26 cellular contexts compared by ENCODE assay signal in genomic region chr13:30479154-30479553, GRCh38. TPM values are rescaled to one million over a fixed set of nuclear protein-coding genes. Genes with fewer than 3 reads are reported as not detected.
A peak's percentile ranks its signal among the peaks of the same experiment; 100 is the strongest.
DNase-seq lines count a peak whose midpoint lies in the region; ATAC-seq and TF ChIP-seq lines count a peak whose summit lies in the region.
"Had no signal": no experiment of that assay in that cellular context is flagged by ENCODE, and none has a peak within 500 bp of the region (broad histone marks: within the 10 kb centered on the region; RNA-seq: fewer than 3 reads in every experiment).

No MANE protein-coding gene starts in this region.

- no peak overlapping the region for H3K27ac Mint-ChIP-seq in Caco-2 (ENCODE audit: unreplicated experiment)
- peak overlapping the region in 2 of 3 experiments; percentile 21 to 84 for H3K27ac Mint-ChIP-seq in nephron
- H3K27ac Mint-ChIP-seq in T-helper 2 cell treated with Interferon-gamma antibody and Interleukin-4, amounts not matched to agents 5 μg/mL and 100 μg/mL, for 36 hours = no peak overlapping the region
- no peak overlapping the region for H3K27ac Mint-ChIP-seq in activated CD8-positive, alpha-beta memory T cell treated with anti-CD3 and anti-CD28 coated beads, Interleukin-2, amount 10 ng/mL, durations not matched to agents 7 days and 5 days
- H3K27ac Mint-ChIP-seq: CD4-positive, alpha-beta T cell had no signal

- no peaks in the 10 kb centered on the region for H3K36me3 ChIP-seq in Caco-2 (ENCODE audit: control insufficient read depth, insufficient read depth, low read length)
- H3K36me3 ChIP-seq: BLaER1, SJSA1 had no signal

- BruUV-seq in Caco-2 (replicated peaks; lab: Mats Ljungman, UMichigan) = no TSS peak

- H3K27me3 ChIP-seq in Caco-2 (replicated peaks; ENCODE audit: control insufficient read depth, insufficient read depth, low read length) = no peaks in the 10 kb centered on the region
- H3K27me3 ChIP-seq: BLaER1, SJSA1 had no signal

- POLR2A ChIA-PET in Caco-2 (lab: Charles Lee) = no interaction called here
- POLR2A ChIA-PET in HEK293T (lab: Yijun Ruan, JAX) = no interaction called here

- H3K27me3 Mint-ChIP-seq in Caco-2 (ENCODE audit: insufficient read depth, unreplicated experiment) (no peaks in the 10 kb centered on the region), nephron (ENCODE audit: low read depth) (no peaks in the 10 kb centered on the region)
- H3K27me3 Mint-ChIP-seq in T-helper 2 cell treated with Interferon-gamma antibody and Interleukin-4, amounts not matched to agents 5 μg/mL and 100 μg/mL, for 36 hours (ENCODE audit: low read depth) = peaks cover 27% of the 10 kb centered on the region
- H3K27me3 Mint-ChIP-seq in activated CD8-positive, alpha-beta memory T cell treated with anti-CD3 and anti-CD28 coated beads, Interleukin-2, amount 10 ng/mL, durations not matched to agents 7 days and 5 days = peaks cover 16% of the 10 kb centered on the region
- H3K27me3 Mint-ChIP-seq: CD4-positive, alpha-beta T cell had no signal

- peaks cover 6% of the 10 kb centered on the region for H3K9me3 ChIP-seq in Caco-2
- H3K9me3 ChIP-seq: BLaER1, SJSA1 had no signal

- ATAC-seq in activated CD8-positive, alpha-beta memory T cell treated with anti-CD3 and anti-CD28 coated beads, Interleukin-2, amount 10 ng/mL, durations not matched to agents 7 days and 5 days = no peak
- ATAC-seq: Right ventricle myocardium inferior had no signal

- DNase-seq in Caco-2 = no peak
- peak; percentile 87 for DNase-seq in NCI-H526 treated with DMSO at 0.1 percent for 48 hours (lab: John Stamatoyannopoulos, UW)
- peak; percentile 28 for DNase-seq in left kidney (ENCODE audit: low read depth, low spot score)
- DNase-seq in T-helper 2 cell treated with Interferon-gamma antibody and Interleukin-4, amounts not matched to agents 5 μg/mL and 100 μg/mL, for 36 hours (ENCODE audit: low spot score) = no peak
- DNase-seq in stimulated activated CD4-positive, alpha-beta T cell treated with anti-CD3 and anti-CD28 coated beads, Interleukin-15, amount 100 ng/mL, for 24 hours = no peak
- DNase-seq in HEK293T (ENCODE audit: extremely low spot score) = no peak
- no peak for DNase-seq in activated CD8-positive, alpha-beta memory T cell treated with anti-CD3 and anti-CD28 coated beads, Interleukin-2, amount 10 ng/mL, durations not matched to agents 7 days and 5 days
- DNase-seq: ACHN; CD4-positive, alpha-beta T cell; COR-L47; DMS 273 treated with DMSO at 0.1 percent for 48 hours; DMS79 treated with DMSO at 0.1 percent for 48 hours; GM23248; HCEC 1CT; Kasumi-1; NCI-H1694; NCI-H2081; NCI-H2171; NCI-H345; NCI-H524; OCI-M1 had no signal

- no peak overlapping the region for H3K4me3 ChIP-seq in Caco-2 (ENCODE audit: low read depth, low read length)
- H3K4me3 ChIP-seq: BLaER1, GM23248, SJSA1 had no signal

- H3K4me1 Mint-ChIP-seq in Caco-2 (ENCODE audit: low read depth, unreplicated experiment) (peaks cover 23% of the 10 kb centered on the region), nephron (peaks cover 7% of the 10 kb centered on the region)
- H3K4me1 Mint-ChIP-seq in T-helper 2 cell treated with Interferon-gamma antibody and Interleukin-4, amounts not matched to agents 5 μg/mL and 100 μg/mL, for 36 hours (ENCODE audit: low read depth) = no peaks in the 10 kb centered on the region
- H3K4me1 Mint-ChIP-seq in activated CD8-positive, alpha-beta memory T cell treated with anti-CD3 and anti-CD28 coated beads, Interleukin-2, amount 10 ng/mL, durations not matched to agents 7 days and 5 days = no peaks in the 10 kb centered on the region

- no peaks in the 10 kb centered on the region for H3K36me3 Mint-ChIP-seq in Caco-2 (ENCODE audit: insufficient read depth, unreplicated experiment)
- no peaks in the 10 kb centered on the region for H3K36me3 Mint-ChIP-seq in nephron (ENCODE audit: low read depth)
- H3K36me3 Mint-ChIP-seq in T-helper 2 cell treated with Interferon-gamma antibody and Interleukin-4, amounts not matched to agents 5 μg/mL and 100 μg/mL, for 36 hours (ENCODE audit: low read depth) = no peaks in the 10 kb centered on the region
- no peaks in the 10 kb centered on the region for H3K36me3 Mint-ChIP-seq in activated CD8-positive, alpha-beta memory T cell treated with anti-CD3 and anti-CD28 coated beads, Interleukin-2, amount 10 ng/mL, durations not matched to agents 7 days and 5 days

- no peak for TF ChIP-seq CTCF in Caco-2 (IDR thresholded peaks at IDR 0.05; ENCODE audit: insufficient read depth in 1 of 2, low read depth in 1 of 2, low read length in 1 of 2, severe bottlenecking in 1 of 2, unreplicated experiment in 1 of 2)
- no peak for TF ChIP-seq CTCF in nephron (IDR thresholded peaks at IDR 0.05; ENCODE audit: unreplicated experiment in 3 of 3)

- H3K4me1 ChIP-seq in Caco-2 = peaks cover 18% of the 10 kb centered on the region
- H3K4me1 ChIP-seq: SJSA1 had no signal

- CTCF ChIA-PET in Caco-2 (lab: Charles Lee) (interaction anchor here (1.3 kb wide), 1 partner anchor 347 kb away, joined by 3 read pairs; no protein-coding TSS in a partner anchor), HEK293T (lab: Yijun Ruan, JAX) (interaction anchor here (0.7 kb wide), 1 partner anchor 384 kb away, joined by 3 read pairs; no protein-coding TSS in a partner anchor)
- CTCF ChIA-PET in activated CD8-positive, alpha-beta memory T cell treated with anti-CD3 and anti-CD28 coated beads, Interleukin-2, amount 10 ng/mL, durations not matched to agents 7 days and 5 days (lab: Charles Lee) = interaction anchor here (0.8 kb wide), 1 partner anchor 11 kb away, joined by 3 read pairs; no protein-coding TSS in a partner anchor

- intact Hi-C loops in Caco-2 (cut with micrococcal nuclease; ENCODE audit: unreplicated experiment) = loop anchor here (1.0 kb wide), 1 partner anchor 13 kb away; no protein-coding TSS in a partner anchor

- peak overlapping the region; percentile 16 for H3K4me3 Mint-ChIP-seq in Caco-2 (ENCODE audit: unreplicated experiment)
- H3K4me3 Mint-ChIP-seq in nephron = no peak overlapping the region
- H3K4me3 Mint-ChIP-seq in T-helper 2 cell treated with Interferon-gamma antibody and Interleukin-4, amounts not matched to agents 5 μg/mL and 100 μg/mL, for 36 hours = no peak overlapping the region
- H3K4me3 Mint-ChIP-seq in activated CD8-positive, alpha-beta memory T cell treated with anti-CD3 and anti-CD28 coated beads, Interleukin-2, amount 10 ng/mL, durations not matched to agents 7 days and 5 days = no peak overlapping the region
- H3K4me3 Mint-ChIP-seq: CD4-positive, alpha-beta T cell had no signal

- H3K9me3 Mint-ChIP-seq in Caco-2 (ENCODE audit: unreplicated experiment) = no peaks in the 10 kb centered on the region
- H3K9me3 Mint-ChIP-seq in nephron = no peaks in the 10 kb centered on the region
- no peaks in the 10 kb centered on the region for H3K9me3 Mint-ChIP-seq in T-helper 2 cell treated with Interferon-gamma antibody and Interleukin-4, amounts not matched to agents 5 μg/mL and 100 μg/mL, for 36 hours
- no peaks in the 10 kb centered on the region for H3K9me3 Mint-ChIP-seq in activated CD8-positive, alpha-beta memory T cell treated with anti-CD3 and anti-CD28 coated beads, Interleukin-2, amount 10 ng/mL, durations not matched to agents 7 days and 5 days (ENCODE audit: low read depth)
- H3K9me3 Mint-ChIP-seq: CD4-positive, alpha-beta T cell had no signal

TF ChIP-seq in HEK293T, 16 proteins besides CTCF, POLR2A, EP300 and RAD21:
- TF ChIP-seq FOXA1 (IDR thresholded peaks at IDR 0.05) (no peak), BHLHE40 (IDR thresholded peaks at IDR 0.05; ENCODE audit: borderline replicate concordance) (no peak), HDGF (IDR thresholded peaks at IDR 0.05; ENCODE audit: borderline replicate concordance) (no peak), ZNF384 (IDR thresholded peaks at IDR 0.05) (no peak), SP1 (IDR thresholded peaks at IDR 0.05) (no peak), FOXK2 (IDR thresholded peaks at IDR 0.05) (no peak), TARDBP (IDR thresholded peaks at IDR 0.05) (no peak), FOXM1 (IDR thresholded peaks at IDR 0.05; ENCODE audit: borderline replicate concordance) (no peak), CTBP1 (IDR thresholded peaks at IDR 0.05; ENCODE audit: borderline replicate concordance) (no peak), SUZ12 (IDR thresholded peaks at IDR 0.05) (no peak), L3MBTL2 (conservative IDR thresholded peaks at IDR 0.05) (no peak), PKNOX1 (IDR thresholded peaks at IDR 0.05) (no peak), ARNT (IDR thresholded peaks at IDR 0.05) (no peak), LEF1 (IDR thresholded peaks at IDR 0.05; ENCODE audit: borderline replicate concordance) (no peak), ELF4 (IDR thresholded peaks at IDR 0.05) (no peak), NFRKB (IDR thresholded peaks at IDR 0.05) (no peak)

RNA-seq across cellular contexts. Expression of gene HMGB1, which starts 13.4 kb away (rescaled TPM):
- total RNA-seq in Caco-2 (2022) = 569 and 598 TPM in 2 replicates
- 100 to 1,000 TPM; 716 to 739 TPM for total RNA-seq in activated CD8-positive, alpha-beta memory T cell treated with anti-CD3 and anti-CD28 coated beads, Interleukin-2, amount 10 ng/mL, durations not matched to agents 7 days and 5 days

RNA-seq across cellular contexts. Expression of gene UBE2L5, which starts 56.9 kb away (rescaled TPM):
- total RNA-seq in Caco-2 (2022) = not detected in 2 replicates
- not detected for total RNA-seq in activated CD8-positive, alpha-beta memory T cell treated with anti-CD3 and anti-CD28 coated beads, Interleukin-2, amount 10 ng/mL, durations not matched to agents 7 days and 5 days
- total RNA-seq: GM23248, MCF 10A, Right ventricle myocardium inferior, SJSA1 had no signal

Comparison
In these comparisons a context has a peak if more than half of its experiments do, and no peak if none do; other contexts are left out.
1. DNase-seq: peak in NCI-H526 treated with DMSO at 0.1 percent for 48 hours (single experiment) and left kidney (single experiment); none in Caco-2 (0 of 2), T-helper 2 cell treated with Interferon-gamma antibody and Interleukin-4, amounts not matched to agents 5 μg/mL and 100 μg/mL, for 36 hours (single experiment), stimulated activated CD4-positive, alpha-beta T cell treated with anti-CD3 and anti-CD28 coated beads, Interleukin-15, amount 100 ng/mL, for 24 hours (single experiment), HEK293T (single experiment) and activated CD8-positive, alpha-beta memory T cell treated with anti-CD3 and anti-CD28 coated beads, Interleukin-2, amount 10 ng/mL, durations not matched to agents 7 days and 5 days (single experiment).
2. H3K27ac Mint-ChIP-seq: peak in nephron (2 of 3); none in Caco-2 (single experiment), T-helper 2 cell treated with Interferon-gamma antibody and Interleukin-4, amounts not matched to agents 5 μg/mL and 100 μg/mL, for 36 hours (single experiment) and activated CD8-positive, alpha-beta memory T cell treated with anti-CD3 and anti-CD28 coated beads, Interleukin-2, amount 10 ng/mL, durations not matched to agents 7 days and 5 days (single experiment).